ENCODE assay signal across 8 cellular contexts in the genomic region with DNA sequence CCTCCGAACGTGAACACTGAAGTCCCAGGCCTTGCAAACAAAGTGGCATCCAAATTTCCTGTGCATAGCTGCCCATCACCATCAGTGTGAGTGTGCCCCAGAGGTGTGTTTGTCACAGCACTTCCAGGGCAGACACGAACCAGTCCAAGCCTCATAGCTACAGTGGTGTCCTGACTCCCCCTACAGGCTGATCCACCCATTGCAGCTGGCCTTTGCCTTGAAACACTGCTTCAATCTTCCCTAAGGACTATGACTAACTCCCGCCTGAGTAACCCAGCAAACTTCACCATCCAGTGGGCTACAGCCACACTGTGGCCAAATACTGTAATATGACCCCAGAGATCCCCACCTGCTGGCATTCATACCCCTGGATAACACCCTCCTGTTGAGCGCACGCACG. TPM values are rescaled to one million over a fixed set of nuclear protein-coding genes. Genes with fewer than 3 reads are reported as not detected.
DNase-seq lines count a peak whose midpoint lies in the region; ATAC-seq and TF ChIP-seq lines count a peak whose summit lies in the region.

No MANE protein-coding gene starts in this region.

- H3K27me3 ChIP-seq in heart left ventricle (no peaks in the 10 kb centered on the region), colonic mucosa (no peaks in the 10 kb centered on the region), osteoblast (ENCODE audit: insufficient read depth, low read length) (no peaks in the 10 kb centered on the region)

- H2AFZ ChIP-seq in osteoblast (ENCODE audit: low read length) = no peak overlapping the region

- no peak overlapping the region for H3K9ac ChIP-seq in colonic mucosa (ENCODE audit: low read depth in 2 of 2, low read length in 2 of 2)

- H3K4me3 ChIP-seq in heart left ventricle = no peak overlapping the region
- no peak overlapping the region for H3K4me3 ChIP-seq in colonic mucosa
- no peak overlapping the region for H3K4me3 ChIP-seq in osteoblast (ENCODE audit: insufficient read depth, low read length)

- peaks cover 0 to 27% (median 17%) of the 10 kb centered on the region in 12 donors for H3K4me1 ChIP-seq in heart left ventricle
- no peaks in the 10 kb centered on the region for H3K4me1 ChIP-seq in colonic mucosa
- H3K4me1 ChIP-seq in osteoblast (ENCODE audit: insufficient read depth, low read length) = peaks cover 12% of the 10 kb centered on the region

- no peak overlapping the region for H3K4me2 ChIP-seq in osteoblast (ENCODE audit: insufficient read depth, low read length)

- DNase-seq in heart left ventricle (peak in 2 of 5 donors; percentile 20 to 25), Right ventricle myocardium inferior (ENCODE audit: missing footprints) (no peak), RPMI8226 (peak; percentile 15), colonic mucosa (peak; percentile 27), osteoblast (ENCODE audit: insufficient read length, low spot score, missing footprints) (no peak), mesenteric fat pad (ENCODE audit: low spot score) (no peak)

- intact Hi-C loops in heart left ventricle (cut with DNase I) = loop anchor here in 6 of 10 donors (5.0 to 10.0 kb wide), 9 partner anchors 107 to 386 kb away; a partner anchor contains a TSS
- intact Hi-C loops in Right ventricle myocardium inferior (cut with DNase I) = loop anchor here (10.0 kb wide), 3 partner anchors 153 to 363 kb away; a partner anchor contains a TSS
- intact Hi-C loops in colonic mucosa (cut with DNase I) = loop anchor here (10.0 kb wide), 1 partner anchor 107 kb away; a partner anchor contains a TSS

- H3K9me3 ChIP-seq in heart left ventricle (peaks cover 0 to 9% (median 0%) of the 10 kb centered on the region in 12 donors), colonic mucosa (no peaks in the 10 kb centered on the region), osteoblast (ENCODE audit: low read depth, low read length) (no peaks in the 10 kb centered on the region)

- no peak for TF ChIP-seq POLR2A in heart left ventricle (IDR thresholded peaks at IDR 0.05)

- peaks cover 15% of the 10 kb centered on the region for H3K79me2 ChIP-seq in osteoblast (ENCODE audit: insufficient read depth, low read length)

- 82 to 87% (median 85%) methylated on average over 5 to 7 of the region's 7 CpGs for WGBS in heart left ventricle, 4 donors

- TF ChIP-seq CTCF in heart left ventricle (IDR thresholded peaks at IDR 0.05) (peak; percentile 17 to 63 (median 37)), colonic mucosa (IDR thresholded peaks at IDR 0.05) (peak; percentile 15), osteoblast (IDR thresholded peaks at IDR 0.05; ENCODE audit: extremely low read depth, low read depth, low read length) (peak; percentile 38)

- H3K27ac ChIP-seq in heart left ventricle (no peak overlapping the region), colonic mucosa (no peak overlapping the region), osteoblast (ENCODE audit: low read depth, low read length) (no peak overlapping the region)

- ATAC-seq in heart left ventricle (peak in 3 of 4 donors; percentile 19 to 52 (median 22)), Right ventricle myocardium inferior (no peak), GM21723 (IDR thresholded peaks at IDR 0.05; ENCODE audit: unreplicated experiment) (no peak), GM21367 (IDR thresholded peaks at IDR 0.05; ENCODE audit: unreplicated experiment) (no peak)

- H4K20me1 ChIP-seq in osteoblast (ENCODE audit: insufficient read depth, low read length) = no peaks in the 10 kb centered on the region

- H3K36me3 ChIP-seq in heart left ventricle (peaks cover 0 to 71% (median 33%) of the 10 kb centered on the region in 9 donors), colonic mucosa (peaks cover 3% of the 10 kb centered on the region), osteoblast (ENCODE audit: insufficient read depth, low read length) (peaks cover 10% of the 10 kb centered on the region)

RNA-seq across cellular contexts. Expression of a gene that starts 3.9 kb away (rescaled TPM):
- total RNA-seq in heart left ventricle = 10 to 100 TPM in 2 of 9 donors, 1 to 10 TPM in 7; 5.7 to 11.1 (median 7.7) TPM
- 10 to 100 TPM in 1 of 2 donors, 1 to 10 TPM in 1; 8.7 to 10.4 TPM for polyA plus RNA-seq in heart left ventricle
- total RNA-seq in Right ventricle myocardium inferior = 7.2 TPM
- total RNA-seq in colonic mucosa = 10 to 100 TPM; 12.5 to 17.1 TPM
- 9.4 and 12.1 TPM in 2 replicates for total RNA-seq in osteoblast
- total RNA-seq in mesenteric fat pad = 14.0 TPM

Comparison
In these comparisons a context has a peak if more than half of its experiments do, and no peak if none do; other contexts are left out.
1. ATAC-seq: peak in heart left ventricle (3 of 4); none in Right ventricle myocardium inferior (single experiment), GM21723 (single experiment) and GM21367 (single experiment).
2. DNase-seq: peak in RPMI8226 (single experiment) and colonic mucosa (single experiment); none in Right ventricle myocardium inferior (single experiment), osteoblast (single experiment) and mesenteric fat pad (single experiment).
3. Peak in every context shown above with its lines, with median percentiles within 50 percentile points of each other: CTCF ChIP-seq.